Comparison of ENCODE assay signal across 8 cellular contexts in genomic region chr5:141560725-141561483, GRCh38. TPM values are rescaled to one million over a fixed set of nuclear protein-coding genes. Genes with fewer than 3 reads are reported as not detected.
DNase-seq lines count a peak whose midpoint lies in the region; TF ChIP-seq lines count a peak whose summit lies in the region.

No MANE protein-coding gene starts in this region.

- intact Hi-C loops in dorsolateral prefrontal cortex (cut with DNase I), result loop anchor here (2.0 to 10.0 kb wide), 7 partner anchors 46 to 479 kb away; partner anchors contain the start of genes TAF7 (in 2 of the 2), PCDHB12 (in 1 of the 2), PCDHB13 (in 1 of the 2) and PCDHB16 (in 1 of the 2)
- intact Hi-C loops in activated T-helper 1 cell treated with anti-CD3 and anti-CD28 coated beads, Interleukin-12 subunit alpha, Interleukin-12 subunit beta, Interleukin-2, Interleukin-4 antibody, amounts not matched to agents 30 ng/mL and 10 ng/mL and 1 ng/mL, durations not matched to agents 14 hours and 24 hours and 36 hours (cut with micrococcal nuclease), result no loop called here
- intact Hi-C loops in activated CD4-positive, alpha-beta T cell treated with anti-CD3 and anti-CD28 coated beads, Interleukin-2, amount 10 ng/mL, durations not matched to agents 24 days and 14 days (cut with micrococcal nuclease), result loop anchor here (5.0 kb wide), 1 partner anchor 49 kb away; no protein-coding TSS in a partner anchor

- H2AFZ ChIP-seq in ACC112 (ENCODE audit: low read length, unreplicated experiment), result peak overlapping the region; percentile 11

- no peak overlapping the region for H3K4me3 Mint-ChIP-seq in activated T-helper 1 cell treated with anti-CD3 and anti-CD28 coated beads, Interleukin-12 subunit alpha, Interleukin-12 subunit beta, Interleukin-2, Interleukin-4 antibody, amounts not matched to agents 30 ng/mL and 10 ng/mL and 1 ng/mL, durations not matched to agents 14 hours and 24 hours and 36 hours
- H3K4me3 Mint-ChIP-seq in activated CD4-positive, alpha-beta T cell treated with anti-CD3 and anti-CD28 coated beads, Interleukin-2, amount 10 ng/mL, durations not matched to agents 24 days and 14 days, result no peak overlapping the region

- H3K9me3 ChIP-seq in NT2/D1 (ENCODE audit: insufficient read depth, low read length), result peaks cover 9% of the 10 kb centered on the region

- no peak overlapping the region for H3K9ac ChIP-seq in NT2/D1 (ENCODE audit: insufficient read length, low read depth)

- H3K36me3 ChIP-seq in ACC112 (ENCODE audit: insufficient read depth, low read length) (peaks cover 6% of the 10 kb centered on the region), NT2/D1 (ENCODE audit: insufficient read depth, insufficient read length, low read length) (peaks cover 55% of the 10 kb centered on the region)

- H3K36me3 Mint-ChIP-seq in activated T-helper 1 cell treated with anti-CD3 and anti-CD28 coated beads, Interleukin-12 subunit alpha, Interleukin-12 subunit beta, Interleukin-2, Interleukin-4 antibody, amounts not matched to agents 30 ng/mL and 10 ng/mL and 1 ng/mL, durations not matched to agents 14 hours and 24 hours and 36 hours (ENCODE audit: low read depth), result peaks cover 38% of the 10 kb centered on the region
- peaks cover 63% of the 10 kb centered on the region for H3K36me3 Mint-ChIP-seq in activated CD4-positive, alpha-beta T cell treated with anti-CD3 and anti-CD28 coated beads, Interleukin-2, amount 10 ng/mL, durations not matched to agents 24 days and 14 days (ENCODE audit: low read depth)

- H3K79me2 ChIP-seq in ACC112 (ENCODE audit: control insufficient read depth, insufficient read depth, low read length, unreplicated experiment), result no peaks in the 10 kb centered on the region

- no peaks in the 10 kb centered on the region for H3K27me3 Mint-ChIP-seq in activated T-helper 1 cell treated with anti-CD3 and anti-CD28 coated beads, Interleukin-12 subunit alpha, Interleukin-12 subunit beta, Interleukin-2, Interleukin-4 antibody, amounts not matched to agents 30 ng/mL and 10 ng/mL and 1 ng/mL, durations not matched to agents 14 hours and 24 hours and 36 hours (ENCODE audit: insufficient read depth)
- H3K27me3 Mint-ChIP-seq in activated CD4-positive, alpha-beta T cell treated with anti-CD3 and anti-CD28 coated beads, Interleukin-2, amount 10 ng/mL, durations not matched to agents 24 days and 14 days, result no peaks in the 10 kb centered on the region

- TF ChIP-seq CTCF in HFF-Myc (IDR thresholded peaks at IDR 0.05; ENCODE audit: low read depth, low read length, missing control alignments) (peak; percentile 68), dorsolateral prefrontal cortex (IDR thresholded peaks at IDR 0.05 in 54 of 56, conservative IDR thresholded peaks at IDR 0.05 in 2 of 56; ENCODE audit: low read depth in 1 of 56, partially characterized antibody in 56 of 56) (peak; percentile 87 to 100 (median 96))

- H3K4me3 ChIP-seq in ACC112 (ENCODE audit: low read depth, low read length), result peak overlapping the region; percentile 16; the same call in 1 of the 2 replicates
- H3K4me3 ChIP-seq in HFF-Myc (replicated peaks; ENCODE audit: low read depth, low read length), result no peak overlapping the region
- no peak overlapping the region for H3K4me3 ChIP-seq in NT2/D1 (ENCODE audit: insufficient read length, low read depth)
- peak overlapping the region in 51 of 59 donors; percentile 8 to 57 (median 32) for H3K4me3 ChIP-seq in dorsolateral prefrontal cortex

- H3K27me3 ChIP-seq in ACC112 (ENCODE audit: insufficient read depth, low read length), result no peaks in the 10 kb centered on the region
- H3K27me3 ChIP-seq in NT2/D1 (ENCODE audit: insufficient read depth, insufficient read length), result no peaks in the 10 kb centered on the region
- H3K27me3 ChIP-seq in dorsolateral prefrontal cortex, result no peaks in the 10 kb centered on the region

- H3K27ac ChIP-seq in ACC112 (ENCODE audit: low read depth, low read length) (peak overlapping the region; percentile 79), dorsolateral prefrontal cortex (peak overlapping the region; percentile 60 to 98 (median 93))

- H3K27ac Mint-ChIP-seq in activated T-helper 1 cell treated with anti-CD3 and anti-CD28 coated beads, Interleukin-12 subunit alpha, Interleukin-12 subunit beta, Interleukin-2, Interleukin-4 antibody, amounts not matched to agents 30 ng/mL and 10 ng/mL and 1 ng/mL, durations not matched to agents 14 hours and 24 hours and 36 hours, result no peak overlapping the region
- H3K27ac Mint-ChIP-seq in activated CD4-positive, alpha-beta T cell treated with anti-CD3 and anti-CD28 coated beads, Interleukin-2, amount 10 ng/mL, durations not matched to agents 24 days and 14 days, result no peak overlapping the region

- no peaks in the 10 kb centered on the region for H3K9me3 Mint-ChIP-seq in activated T-helper 1 cell treated with anti-CD3 and anti-CD28 coated beads, Interleukin-12 subunit alpha, Interleukin-12 subunit beta, Interleukin-2, Interleukin-4 antibody, amounts not matched to agents 30 ng/mL and 10 ng/mL and 1 ng/mL, durations not matched to agents 14 hours and 24 hours and 36 hours
- no peaks in the 10 kb centered on the region for H3K9me3 Mint-ChIP-seq in activated CD4-positive, alpha-beta T cell treated with anti-CD3 and anti-CD28 coated beads, Interleukin-2, amount 10 ng/mL, durations not matched to agents 24 days and 14 days

- H3K4me1 Mint-ChIP-seq in activated T-helper 1 cell treated with anti-CD3 and anti-CD28 coated beads, Interleukin-12 subunit alpha, Interleukin-12 subunit beta, Interleukin-2, Interleukin-4 antibody, amounts not matched to agents 30 ng/mL and 10 ng/mL and 1 ng/mL, durations not matched to agents 14 hours and 24 hours and 36 hours (ENCODE audit: low read depth), result peaks cover 37% of the 10 kb centered on the region
- H3K4me1 Mint-ChIP-seq in activated CD4-positive, alpha-beta T cell treated with anti-CD3 and anti-CD28 coated beads, Interleukin-2, amount 10 ng/mL, durations not matched to agents 24 days and 14 days, result peaks cover 38% of the 10 kb centered on the region

- peaks cover 36% of the 10 kb centered on the region for H3K4me1 ChIP-seq in ACC112 (ENCODE audit: control insufficient read depth, insufficient read depth, low read length, unreplicated experiment)
- H3K4me1 ChIP-seq in NT2/D1 (ENCODE audit: insufficient read depth, insufficient read length), result no peaks in the 10 kb centered on the region

- DNase-seq in HFF-Myc (ENCODE audit: extremely low read depth, low read depth) (peak; percentile 93), NT2/D1 (ENCODE audit: low read depth, low spot score) (peak; percentile 88), dorsolateral prefrontal cortex (peak; percentile 41 to 90 (median 82)), left kidney (ENCODE audit: low read depth, low spot score) (peak; percentile 98), stromal cell of bone marrow (ENCODE audit: low read depth) (peak; percentile 95)
- no peak for DNase-seq in activated T-helper 1 cell treated with anti-CD3 and anti-CD28 coated beads, Interleukin-12 subunit alpha, Interleukin-12 subunit beta, Interleukin-2, Interleukin-4 antibody, amounts not matched to agents 30 ng/mL and 10 ng/mL and 1 ng/mL, durations not matched to agents 14 hours and 24 hours and 36 hours (ENCODE audit: low spot score)
- DNase-seq in activated CD4-positive, alpha-beta T cell treated with anti-CD3 and anti-CD28 coated beads, Interleukin-2, amount 10 ng/mL, durations not matched to agents 24 days and 14 days, result no peak

RNA-seq across cellular contexts. Expression of gene DIAPH1, which starts 57.9 kb away (rescaled TPM):
- 10 to 100 TPM; 19.5 to 72.5 (median 48.1) TPM for total RNA-seq in dorsolateral prefrontal cortex
- total RNA-seq in activated T-helper 1 cell treated with anti-CD3 and anti-CD28 coated beads, Interleukin-12 subunit alpha, Interleukin-12 subunit beta, Interleukin-2, Interleukin-4 antibody, amounts not matched to agents 30 ng/mL and 10 ng/mL and 1 ng/mL, durations not matched to agents 14 hours and 24 hours and 36 hours, result 221 and 234 TPM in 2 replicates
- total RNA-seq in activated CD4-positive, alpha-beta T cell treated with anti-CD3 and anti-CD28 coated beads, Interleukin-2, amount 10 ng/mL, durations not matched to agents 24 days and 14 days, result 225 and 232 TPM in 2 replicates

Comparison
In these comparisons a context has a peak if more than half of its experiments do, and no peak if none do; other contexts are left out.
1. H3K4me3 ChIP-seq: peak in ACC112 (single experiment) and dorsolateral prefrontal cortex (51 of 59); none in HFF-Myc (single experiment) and NT2/D1 (single experiment).
2. DNase-seq: peak in HFF-Myc (single experiment), NT2/D1 (single experiment), dorsolateral prefrontal cortex (10 of 10), left kidney (single experiment) and stromal cell of bone marrow (single experiment); none in activated T-helper 1 cell treated with anti-CD3 and anti-CD28 coated beads, Interleukin-12 subunit alpha, Interleukin-12 subunit beta, Interleukin-2, Interleukin-4 antibody, amounts not matched to agents 30 ng/mL and 10 ng/mL and 1 ng/mL, durations not matched to agents 14 hours and 24 hours and 36 hours (single experiment) and activated CD4-positive, alpha-beta T cell treated with anti-CD3 and anti-CD28 coated beads, Interleukin-2, amount 10 ng/mL, durations not matched to agents 24 days and 14 days (single experiment).